Comparison of ENCODE assay signal across 13 cellular contexts in genomic region chr17:27520571-27521185, GRCh38.
DNase-seq lines count a peak whose midpoint lies in the region; ATAC-seq and TF ChIP-seq lines count a peak whose summit lies in the region.
"Had no signal": no experiment of that assay in that cellular context is flagged by ENCODE, and none has a peak within 500 bp of the region (broad histone marks: within the 10 kb centered on the region; RNA-seq: fewer than 3 reads in every experiment).

No MANE protein-coding gene starts in this region.

- no peaks in the 10 kb centered on the region for H3K27me3 ChIP-seq in mesenchymal stem cell (ENCODE audit: control insufficient read depth in 1 of 2, insufficient read depth in 1 of 2, low read length in 2 of 2)
- no peaks in the 10 kb centered on the region for H3K27me3 ChIP-seq in suprapubic skin
- H3K27me3 ChIP-seq in vagina = no peaks in the 10 kb centered on the region

- TF ChIP-seq CTCF in chondrocyte (IDR thresholded peaks at IDR 0.05) (no peak), suprapubic skin (IDR thresholded peaks at IDR 0.05) (no peak), vagina (IDR thresholded peaks at IDR 0.05) (no peak)

- H2BK12ac ChIP-seq in mesenchymal stem cell (ENCODE audit: low read length in 2 of 2) = peak overlapping the region in 1 of 2 experiments; percentile 89

- DNase-seq in NCI-H526 (lab: John Stamatoyannopoulos, UW) = peak; percentile 91 to 96
- no peak for DNase-seq in chondrocyte (ENCODE audit: low spot score)
- no peak for DNase-seq in mesenchymal stem cell
- peak in 47 of 49 donors; percentile 20 to 90 (median 72) for DNase-seq in substantia nigra (lab: John Stamatoyannopoulos, UW)
- no peak for DNase-seq in T-helper 17 cell
- no peak for DNase-seq in suprapubic skin (ENCODE audit: low spot score in 2 of 2)
- DNase-seq in vagina (ENCODE audit: extremely low spot score in 2 of 2) = no peak
- DNase-seq: activated CD4-positive, alpha-beta T cell treated with anti-CD3 and anti-CD28 coated beads for 1 hour; activated naive CD8-positive, alpha-beta T cell treated with anti-CD3 and anti-CD28 coated beads, Interleukin-2, amount 50 U/mL, for 24 hours; PC-3; stimulated activated CD4-positive, alpha-beta T cell treated with anti-CD3 and anti-CD28 coated beads, Interleukin-2, amount 100 ng/mL, for 24 hours; stimulated activated CD8-positive, alpha-beta memory T cell treated with anti-CD3 and anti-CD28 coated beads, Interleukin-4, amount 100 ng/mL, for 48 hours had no signal

- peak overlapping the region; percentile 45 for H2AK5ac ChIP-seq in mesenchymal stem cell (ENCODE audit: low read length, severe bottlenecking)

- H3K14ac ChIP-seq in mesenchymal stem cell (ENCODE audit: low read length in 2 of 2) = peak overlapping the region in 1 of 2 experiments; percentile 69

- peaks cover 0 to 3% of the 10 kb centered on the region in 2 experiments for H3K36me3 ChIP-seq in mesenchymal stem cell (ENCODE audit: control insufficient read depth in 1 of 2, insufficient read depth in 2 of 2, low read depth in 1 of 2, low read length in 2 of 2)
- H3K36me3 ChIP-seq in suprapubic skin = no peaks in the 10 kb centered on the region
- no peaks in the 10 kb centered on the region for H3K36me3 ChIP-seq in vagina

- no peak for ATAC-seq in T-helper 17 cell
- ATAC-seq: activated naive CD8-positive, alpha-beta T cell treated with anti-CD3 and anti-CD28 coated beads, Interleukin-2, amount 50 U/mL, for 24 hours; PC-3 had no signal

- no peaks in the 10 kb centered on the region for H3K9me3 ChIP-seq in mesenchymal stem cell (ENCODE audit: control insufficient read depth, low read length)
- no peaks in the 10 kb centered on the region for H3K9me3 ChIP-seq in T-helper 17 cell (ENCODE audit: control insufficient read depth, low read length, poor library complexity, severe bottlenecking)
- H3K9me3 ChIP-seq in suprapubic skin = no peaks in the 10 kb centered on the region
- no peaks in the 10 kb centered on the region for H3K9me3 ChIP-seq in vagina

- H3K4me3 ChIP-seq in mesenchymal stem cell (ENCODE audit: insufficient read depth in 1 of 2, low read depth in 1 of 2, low read length in 2 of 2) = no peak overlapping the region
- no peak overlapping the region for H3K4me3 ChIP-seq in suprapubic skin
- no peak overlapping the region for H3K4me3 ChIP-seq in vagina

- no peak overlapping the region for H3K23ac ChIP-seq in mesenchymal stem cell (ENCODE audit: low read length in 2 of 2)

- no peak overlapping the region for H3K27ac ChIP-seq in mesenchymal stem cell (ENCODE audit: low read length, poor library complexity, severe bottlenecking)
- H3K27ac ChIP-seq in substantia nigra (ENCODE audit: low read depth, low read length, poor library complexity, severe bottlenecking) = peak overlapping the region; percentile 91
- no peak overlapping the region for H3K27ac ChIP-seq in suprapubic skin
- no peak overlapping the region for H3K27ac ChIP-seq in vagina

- H3K79me1 ChIP-seq in mesenchymal stem cell (replicated peaks; ENCODE audit: low read length, poor library complexity, severe bottlenecking) = peaks cover 56% of the 10 kb centered on the region

- H3K4me1 ChIP-seq in mesenchymal stem cell (ENCODE audit: control insufficient read depth, insufficient read depth, low read depth, low read length) = peaks cover 16% of the 10 kb centered on the region
- peaks cover 39% of the 10 kb centered on the region for H3K4me1 ChIP-seq in suprapubic skin
- peaks cover 45% of the 10 kb centered on the region for H3K4me1 ChIP-seq in vagina

- WGBS in mesenchymal stem cell = 76% methylated on average over 13 of the region's 13 CpGs
- WGBS in suprapubic skin = 68% methylated on average over 11 of the region's 13 CpGs

- H3K27ac Mint-ChIP-seq in chondrocyte (ENCODE audit: unreplicated experiment) (peak overlapping the region; percentile 22), T-helper 17 cell (no peak overlapping the region)
- H3K27ac Mint-ChIP-seq: activated naive CD8-positive, alpha-beta T cell treated with anti-CD3 and anti-CD28 coated beads, Interleukin-2, amount 50 U/mL, for 24 hours had no signal

- H3K4me1 Mint-ChIP-seq in chondrocyte (ENCODE audit: low read depth) (peaks cover 40% of the 10 kb centered on the region), T-helper 17 cell (peaks cover 34% of the 10 kb centered on the region)

- H2BK120ac ChIP-seq in mesenchymal stem cell (ENCODE audit: low read depth, low read length) = no peak overlapping the region

- H3K4ac ChIP-seq in mesenchymal stem cell (ENCODE audit: low read depth in 1 of 2, low read length in 2 of 2) = no peak overlapping the region

- H4K91ac ChIP-seq in mesenchymal stem cell (ENCODE audit: low read length) = no peak overlapping the region

- no peak overlapping the region for H2BK5ac ChIP-seq in mesenchymal stem cell (ENCODE audit: low read depth, low read length, poor library complexity, severe bottlenecking)

- TF ChIP-seq EP300 in suprapubic skin (IDR thresholded peaks at IDR 0.05) = no peak

- H3K4me3 Mint-ChIP-seq in chondrocyte (ENCODE audit: unreplicated experiment) (no peak overlapping the region), T-helper 17 cell (no peak overlapping the region)
- H3K4me3 Mint-ChIP-seq: activated naive CD8-positive, alpha-beta T cell treated with anti-CD3 and anti-CD28 coated beads, Interleukin-2, amount 50 U/mL, for 24 hours; CD14-positive monocyte had no signal

- H3K9me3 Mint-ChIP-seq in chondrocyte (ENCODE audit: low read depth) = no peaks in the 10 kb centered on the region
- H3K9me3 Mint-ChIP-seq: activated naive CD8-positive, alpha-beta T cell treated with anti-CD3 and anti-CD28 coated beads, Interleukin-2, amount 50 U/mL, for 24 hours had no signal

- TF ChIP-seq POLR2A in suprapubic skin (IDR thresholded peaks at IDR 0.05) = no peak
- TF ChIP-seq POLR2A in vagina (IDR thresholded peaks at IDR 0.05) = no peak

- no peak overlapping the region for H4K8ac ChIP-seq in mesenchymal stem cell (ENCODE audit: low read length)

- H3K9ac ChIP-seq in mesenchymal stem cell (ENCODE audit: low read length) = no peak overlapping the region

- peak overlapping the region in 1 of 2 experiments; percentile 55 for H3K18ac ChIP-seq in mesenchymal stem cell (ENCODE audit: low read depth in 1 of 2, low read length in 2 of 2)

- no peaks in the 10 kb centered on the region for H3K27me3 Mint-ChIP-seq in chondrocyte (ENCODE audit: low read depth)
- no peaks in the 10 kb centered on the region for H3K27me3 Mint-ChIP-seq in T-helper 17 cell
- H3K27me3 Mint-ChIP-seq: activated naive CD8-positive, alpha-beta T cell treated with anti-CD3 and anti-CD28 coated beads, Interleukin-2, amount 50 U/mL, for 24 hours had no signal

- H3K36me3 Mint-ChIP-seq in chondrocyte (ENCODE audit: low read depth) (no peaks in the 10 kb centered on the region), T-helper 17 cell (ENCODE audit: low read depth) (no peaks in the 10 kb centered on the region)

- H3K4me2 ChIP-seq in mesenchymal stem cell (ENCODE audit: low read length, poor library complexity, severe bottlenecking) = no peak overlapping the region

- intact Hi-C loops in vagina (cut with DNase I) = no loop called here

- no peak overlapping the region for H2BK15ac ChIP-seq in mesenchymal stem cell (ENCODE audit: low read depth, poor library complexity, severe bottlenecking)

- no peak overlapping the region for H2AFZ ChIP-seq in mesenchymal stem cell (ENCODE audit: low read depth, low read length)

Comparison
In these comparisons a context has a peak if more than half of its experiments do, and no peak if none do; other contexts are left out.
1. DNase-seq: peak in NCI-H526 (2 of 2) and substantia nigra (47 of 49); none in chondrocyte (single experiment), mesenchymal stem cell (single experiment), T-helper 17 cell (0 of 3), suprapubic skin (0 of 2) and vagina (0 of 2).